ENCODE assay signal across 1 cellular context in genomic region chr15:39624806-39625205, GRCh38.
TF ChIP-seq lines count a peak whose summit lies in the region.

No MANE protein-coding gene starts in this region.

TF ChIP-seq in endothelial cell of umbilical vein, 7 proteins besides CTCF, POLR2A, EP300 and RAD21:
- TF ChIP-seq GATA2 (IDR thresholded peaks at IDR 0.05; ENCODE audit: insufficient read depth, insufficient read length, low read depth, low read length) (peak; percentile 65), FOS (IDR thresholded peaks at IDR 0.05; ENCODE audit: borderline replicate concordance, insufficient read depth, low read length) (peak; percentile 96), POLR2AphosphoS5 (IDR thresholded peaks at IDR 0.05; ENCODE audit: insufficient read depth, low read depth, low read length) (peak; percentile 96), MAX (IDR thresholded peaks at IDR 0.05; ENCODE audit: insufficient read depth, insufficient read length) (no peak), JUN (IDR thresholded peaks at IDR 0.05; ENCODE audit: borderline replicate concordance, insufficient read depth, insufficient read length, low read depth) (peak; percentile 95), MYC (IDR thresholded peaks at IDR 0.05; ENCODE audit: low read depth, low read length) (no peak), EZH2 (IDR thresholded peaks at IDR 0.05; ENCODE audit: borderline replicate concordance, low read depth, low read length, severe bottlenecking) (no peak)
